23 cellular contexts compared by ENCODE assay signal in the genomic region with DNA sequence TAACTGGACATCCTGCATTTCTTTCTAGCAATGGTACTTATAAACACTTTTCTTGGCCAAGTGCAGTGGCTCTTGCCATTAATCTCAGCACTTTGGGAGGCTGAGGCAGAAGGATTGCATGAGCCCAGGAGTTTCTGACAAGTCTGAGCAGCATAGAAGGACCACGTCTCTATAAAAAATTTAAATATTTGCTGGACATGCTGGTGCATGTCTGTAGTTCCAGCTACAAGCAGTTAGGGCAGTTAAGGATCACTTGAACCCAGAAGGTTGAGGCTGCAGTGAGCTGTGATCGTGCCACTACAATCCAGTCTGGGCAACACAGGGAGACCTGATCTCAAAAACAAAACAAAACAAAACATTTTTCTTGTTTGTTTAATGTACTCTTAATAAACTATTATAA.
"Had no signal": no experiment of that assay in that cellular context is flagged by ENCODE, and none has a peak within 500 bp of the region (broad histone marks: within the 10 kb centered on the region; RNA-seq: fewer than 3 reads in every experiment).

No MANE protein-coding gene starts in this region.

- H3K27ac ChIP-seq: ascending aorta, body of pancreas, KMS-11 had no signal

- H3K4me3 ChIP-seq: ascending aorta, body of pancreas, MG63 had no signal

- H3K4me1 ChIP-seq: ascending aorta, body of pancreas had no signal

- H3K27me3 ChIP-seq: ascending aorta, body of pancreas, MG63 had no signal

- H3K9me3 Mint-ChIP-seq: activated CD4-positive, alpha-beta T cell treated with anti-CD3 and anti-CD28 coated beads, Interleukin-2, amount 10 ng/mL, durations not matched to agents 24 days and 14 days; activated naive CD4-positive, alpha-beta T cell treated with anti-CD3 and anti-CD28 coated beads, Interleukin-2, amount 50 U/mL, for 72 hours; activated naive CD8-positive, alpha-beta T cell treated with anti-CD3 and anti-CD28 coated beads, Interleukin-2, amount 50 U/mL, for 24 hours; activated T-cell treated with anti-CD3 and anti-CD28 coated beads, Interleukin-2, amount 50 U/mL, for 4 hours; central memory CD8-positive, alpha-beta T cell had no signal

- DNase-seq: activated B cell treated with CpG ODN at 0.5 μM for 24 hours; activated CD4-positive, alpha-beta T cell treated with anti-CD3 and anti-CD28 coated beads for 1 hour; activated CD4-positive, alpha-beta T cell treated with anti-CD3 and anti-CD28 coated beads, Interleukin-2, amount 10 ng/mL, durations not matched to agents 24 days and 14 days; activated CD4-positive, alpha-beta T cell treated with anti-CD3 and anti-CD28 coated beads, Interleukin-2, amount 50 U/mL, for 48 hours; activated CD8-positive, alpha-beta memory T cell treated with anti-CD3 and anti-CD28 coated beads, Interleukin-2, amount 10 ng/mL, durations not matched to agents 7 days and 5 days; activated effector memory CD4-positive, alpha-beta T cell treated with anti-CD3 and anti-CD28 coated beads, Interleukin-2, amount 50 U/mL, for 16 hours; activated naive CD4-positive, alpha-beta T cell treated with Interleukin-2 at 50 U/mL for 16 hours; activated naive CD8-positive, alpha-beta T cell treated with anti-CD3 and anti-CD28 coated beads, Interleukin-2, amount 50 U/mL, for 24 hours; activated T-cell treated with anti-CD3 and anti-CD28 coated beads, Interleukin-2, amount 50 U/mL, for 4 hours; amniotic stem cell; body of pancreas; MG63; MV-4-11; NCI-H1092 treated with DMSO at 0.1 percent for 48 hours; NCI-H1694; NCI-H2029; SIG-M5; T-helper 17 cell; T-helper 9 cell had no signal

- H3K36me3 ChIP-seq: ascending aorta, MG63 had no signal

- ATAC-seq: activated CD8-positive, alpha-beta memory T cell treated with anti-CD3 and anti-CD28 coated beads, Interleukin-2, amount 10 ng/mL, durations not matched to agents 7 days and 5 days; activated naive CD4-positive, alpha-beta T cell treated with anti-CD3 and anti-CD28 coated beads, Interleukin-2, amount 50 U/mL, for 72 hours; activated naive CD8-positive, alpha-beta T cell treated with anti-CD3 and anti-CD28 coated beads, Interleukin-2, amount 50 U/mL, for 24 hours; activated T-cell treated with anti-CD3 and anti-CD28 coated beads, Interleukin-2, amount 50 U/mL, for 4 hours; body of pancreas; T-helper 17 cell had no signal

- H3K36me3 Mint-ChIP-seq: activated CD8-positive, alpha-beta memory T cell treated with anti-CD3 and anti-CD28 coated beads, Interleukin-2, amount 10 ng/mL, durations not matched to agents 7 days and 5 days; activated naive CD4-positive, alpha-beta T cell treated with anti-CD3 and anti-CD28 coated beads, Interleukin-2, amount 50 U/mL, for 72 hours had no signal

- H3K9me3 ChIP-seq: ascending aorta, body of pancreas, MG63 had no signal

- H3K4me3 Mint-ChIP-seq: activated B cell treated with CpG ODN at 0.5 μM for 24 hours; activated CD4-positive, alpha-beta T cell treated with anti-CD3 and anti-CD28 coated beads, Interleukin-2, amount 10 ng/mL, durations not matched to agents 24 days and 14 days; activated CD8-positive, alpha-beta memory T cell treated with anti-CD3 and anti-CD28 coated beads, Interleukin-2, amount 10 ng/mL, durations not matched to agents 7 days and 5 days; activated naive CD8-positive, alpha-beta T cell treated with anti-CD3 and anti-CD28 coated beads, Interleukin-2, amount 50 U/mL, for 24 hours; activated T-cell treated with anti-CD3 and anti-CD28 coated beads, Interleukin-2, amount 50 U/mL, for 4 hours; central memory CD8-positive, alpha-beta T cell; T-helper 17 cell had no signal

- H3K27ac Mint-ChIP-seq: activated B cell treated with CpG ODN at 0.5 μM for 24 hours; activated CD4-positive, alpha-beta T cell treated with anti-CD3 and anti-CD28 coated beads, Interleukin-2, amount 10 ng/mL, durations not matched to agents 24 days and 14 days; activated CD8-positive, alpha-beta memory T cell treated with anti-CD3 and anti-CD28 coated beads, Interleukin-2, amount 10 ng/mL, durations not matched to agents 7 days and 5 days; activated naive CD4-positive, alpha-beta T cell treated with anti-CD3 and anti-CD28 coated beads, Interleukin-2, amount 50 U/mL, for 72 hours; activated naive CD8-positive, alpha-beta T cell treated with anti-CD3 and anti-CD28 coated beads, Interleukin-2, amount 50 U/mL, for 24 hours; T-helper 17 cell had no signal

- H3K4me1 Mint-ChIP-seq: activated B cell treated with CpG ODN at 0.5 μM for 24 hours; activated CD4-positive, alpha-beta T cell treated with anti-CD3 and anti-CD28 coated beads, Interleukin-2, amount 10 ng/mL, durations not matched to agents 24 days and 14 days; activated CD8-positive, alpha-beta memory T cell treated with anti-CD3 and anti-CD28 coated beads, Interleukin-2, amount 10 ng/mL, durations not matched to agents 7 days and 5 days; activated naive CD8-positive, alpha-beta T cell treated with anti-CD3 and anti-CD28 coated beads, Interleukin-2, amount 50 U/mL, for 24 hours; central memory CD8-positive, alpha-beta T cell; T-helper 17 cell had no signal
